In genomic region chr5:74166064-74166463, GRCh38 we compare ENCODE assay signal across 28 cellular contexts.
DNase-seq lines count a peak whose midpoint lies in the region; ATAC-seq, FAIRE-seq and TF ChIP-seq lines count a peak whose summit lies in the region.
"Had no signal": no experiment of that assay in that cellular context is flagged by ENCODE, and none has a peak within 500 bp of the region (broad histone marks: within the 10 kb centered on the region; RNA-seq: fewer than 3 reads in every experiment).

No MANE protein-coding gene starts in this region.

- H3K4me1 ChIP-seq in SK-N-SH (ENCODE audit: control insufficient read depth in 1 of 2, insufficient read depth in 2 of 2, low read depth in 1 of 2, low read length in 1 of 2) (peaks cover 11 to 14% of the 10 kb centered on the region in 2 experiments; a peak in 3 of 4 replicates), small intestine (ENCODE audit: control insufficient read depth in 2 of 2, insufficient read depth in 1 of 2, low read depth in 1 of 2, low read length in 1 of 2) (peaks cover 0 to 5% of the 10 kb centered on the region in 2 donors)

- CTCF ChIA-PET in SK-N-SH (lab: Yijun Ruan, JAX), result interaction anchor here (0.9 kb wide), 1 partner anchor 475 kb away, joined by 3 read pairs; the partner anchor contains the start of gene ENC1

- peak overlapping the region; percentile 3; the same call in 1 of the 2 replicates for H2AFZ ChIP-seq in SK-N-SH (ENCODE audit: low read depth)

- H3K4me2 ChIP-seq in SK-N-SH, result no peak overlapping the region

- FAIRE-seq in small intestine (lab: Jason Lieb, UNC), result no peak
- FAIRE-seq: HepG2, RCC 7860 had no signal

- no peak for ATAC-seq in SK-N-SH treated with all-trans-retinoic acid at 6 μM for 48 hours
- ATAC-seq: gastrocnemius medialis, HepG2, left ventricle myocardium superior, natural killer cell, right cardiac atrium had no signal

- peak overlapping the region; percentile 91 to 96; a peak in 3 of 4 replicates for H3K27ac ChIP-seq in SK-N-SH (ENCODE audit: low read depth in 2 of 2, low read length in 1 of 2)
- no peak overlapping the region for H3K27ac ChIP-seq in small intestine (ENCODE audit: low read depth in 1 of 2, low read length in 1 of 2)
- H3K27ac ChIP-seq: gastrocnemius medialis, ovary, transverse colon had no signal

- no peaks in the 10 kb centered on the region for H3K9me2 ChIP-seq in SK-N-SH

- peaks cover 2% of the 10 kb centered on the region for H3K27me3 Mint-ChIP-seq in brain

- no peaks in the 10 kb centered on the region for H3K9me3 Mint-ChIP-seq in brain
- H3K9me3 Mint-ChIP-seq: activated T-cell treated with anti-CD3 and anti-CD28 coated beads, Interleukin-2, amount 50 U/mL, for 24 hours; mesothelial cell of epicardium; natural killer cell; T-helper 1 cell treated with Interleukin-12 subunit alpha and Interleukin-12 subunit beta and Interleukin-4 antibody, amounts not matched to agents 30 μg/mL and 1 μg/mL, for 36 hours had no signal

- no peak for TF ChIP-seq RAD21 in SK-N-SH (IDR thresholded peaks at IDR 0.05; ENCODE audit: low read length)

- no peak for DNase-seq in SK-N-SH
- peak; percentile 38 for DNase-seq in foreskin melanocyte
- no peak for DNase-seq in SK-N-DZ (ENCODE audit: low spot score)
- DNase-seq in stimulated activated CD8-positive, alpha-beta memory T cell treated with anti-CD3 and anti-CD28 coated beads, Interleukin-4, amount 100 ng/mL, for 48 hours, result no peak
- no peak for DNase-seq in superior temporal gyrus (ENCODE audit: extremely low spot score)
- DNase-seq in small intestine, result no peak
- DNase-seq: activated CD4-positive, alpha-beta T cell treated with anti-CD3 and anti-CD28 coated beads for 4 hours; activated naive CD4-positive, alpha-beta T cell; activated T-cell treated with anti-CD3 and anti-CD28 coated beads, Interleukin-2, amount 50 U/mL, for 24 hours; amygdala; DMS53; gastrocnemius medialis; H7; hypothalamus; left ventricle myocardium superior; natural killer cell; NCI-H1092 treated with DMSO at 0.1 percent for 48 hours; NCI-H187 treated with DMSO at 0.1 percent for 48 hours; NCI-H69; ovary; right cardiac atrium; transverse colon had no signal

- POLR2A ChIA-PET in SK-N-SH (lab: Yijun Ruan, JAX), result no interaction called here

- H3K4me3 ChIP-seq in SK-N-SH (ENCODE audit: low read depth in 2 of 2, low read length in 1 of 2), result no peak overlapping the region
- H3K4me3 ChIP-seq in small intestine (ENCODE audit: low read depth in 1 of 2, low read length in 2 of 2), result no peak overlapping the region
- H3K4me3 ChIP-seq: gastrocnemius medialis, ovary, transverse colon had no signal

- WGBS in SK-N-SH (ENCODE audit: low lambda C conversion rate), result 78% methylated on average over 2 of the region's 2 CpGs
- 31 to 51% (median 36%) methylated on average over 2 of the region's 2 CpGs for WGBS in small intestine, 3 donors

- H3K9me3 ChIP-seq in SK-N-SH, result no peaks in the 10 kb centered on the region
- H3K9me3 ChIP-seq in small intestine (ENCODE audit: control insufficient read depth, low read depth), result no peaks in the 10 kb centered on the region
- H3K9me3 ChIP-seq: gastrocnemius medialis, ovary, transverse colon had no signal

- H3K36me3 ChIP-seq in SK-N-SH (replicated peaks in 1 of 2; ENCODE audit: control insufficient read depth in 1 of 2, insufficient read depth in 2 of 2, low read length in 1 of 2) (no peaks in the 10 kb centered on the region), small intestine (ENCODE audit: control insufficient read depth in 2 of 2, insufficient read depth in 2 of 2, low read length in 2 of 2) (no peaks in the 10 kb centered on the region)
- H3K36me3 ChIP-seq: gastrocnemius medialis, ovary, transverse colon had no signal

- no peaks in the 10 kb centered on the region for H3K36me3 Mint-ChIP-seq in brain
- H3K36me3 Mint-ChIP-seq: mesothelial cell of epicardium, natural killer cell had no signal

- H3F3A ChIP-seq in SK-N-SH (replicated peaks; ENCODE audit: insufficient read depth), result peaks cover 14% of the 10 kb centered on the region

- TF ChIP-seq CTCF in SK-N-SH (IDR thresholded peaks at IDR 0.05) (no peak), brain (conservative IDR thresholded peaks at IDR 0.05) (no peak)

- H3K9ac ChIP-seq in SK-N-SH, result no peak overlapping the region

- H3K27me3 ChIP-seq in SK-N-SH (ENCODE audit: insufficient read depth) (no peaks in the 10 kb centered on the region), small intestine (ENCODE audit: control insufficient read depth in 2 of 2, insufficient read depth in 2 of 2, low read length in 2 of 2) (no peaks in the 10 kb centered on the region)
- H3K27me3 ChIP-seq: gastrocnemius medialis, ovary, transverse colon had no signal

- H3K79me2 ChIP-seq in SK-N-SH (ENCODE audit: insufficient read depth), result no peaks in the 10 kb centered on the region

- H4K20me1 ChIP-seq in SK-N-SH (ENCODE audit: insufficient read depth), result no peaks in the 10 kb centered on the region

- H3K27ac Mint-ChIP-seq in brain, result peak overlapping the region in 3 of 5 experiments; percentile 2 to 54 (median 13)
- H3K27ac Mint-ChIP-seq: activated T-cell treated with anti-CD3 and anti-CD28 coated beads, Interleukin-2, amount 50 U/mL, for 24 hours; mesothelial cell of epicardium; natural killer cell; T-helper 1 cell treated with Interleukin-12 subunit alpha and Interleukin-12 subunit beta and Interleukin-4 antibody, amounts not matched to agents 30 μg/mL and 1 μg/mL, for 36 hours had no signal

- no peak for TF ChIP-seq EP300 in SK-N-SH (IDR thresholded peaks at IDR 0.05; ENCODE audit: borderline replicate concordance in 1 of 2, low read depth in 1 of 2, low read length in 1 of 2)

- peaks cover 70% of the 10 kb centered on the region for H3K4me1 Mint-ChIP-seq in brain
- H3K4me1 Mint-ChIP-seq: natural killer cell had no signal

- H3K4me3 Mint-ChIP-seq in brain, result no peak overlapping the region
- H3K4me3 Mint-ChIP-seq: activated T-cell treated with anti-CD3 and anti-CD28 coated beads, Interleukin-2, amount 50 U/mL, for 24 hours; mesothelial cell of epicardium; natural killer cell; T-helper 1 cell treated with Interleukin-12 subunit alpha and Interleukin-12 subunit beta and Interleukin-4 antibody, amounts not matched to agents 30 μg/mL and 1 μg/mL, for 36 hours had no signal

TF ChIP-seq in SK-N-SH, 30 proteins besides CTCF, POLR2A, EP300 and RAD21:
- TF ChIP-seq NRF1 (IDR thresholded peaks at IDR 0.05; ENCODE audit: low read depth, low read length) (no peak), EZH2phosphoT487 (IDR thresholded peaks at IDR 0.05; ENCODE audit: borderline replicate concordance, low read depth) (no peak), USF2 (IDR thresholded peaks at IDR 0.05; ENCODE audit: borderline replicate concordance, low read depth, low read length) (no peak), JUND (IDR thresholded peaks at IDR 0.05) (no peak), FOXM1 (IDR thresholded peaks at IDR 0.05; ENCODE audit: low read depth) (no peak), ELF1 (IDR thresholded peaks at IDR 0.05) (no peak), MEF2A (IDR thresholded peaks at IDR 0.05; ENCODE audit: borderline replicate concordance, low read depth) (no peak), RFX5 (IDR thresholded peaks at IDR 0.05; ENCODE audit: low read length) (no peak), FOXJ3 (CRISPR knock-in tag; IDR thresholded peaks at IDR 0.05) (no peak), SIN3A (IDR thresholded peaks at IDR 0.05; ENCODE audit: borderline replicate concordance, low read depth, low read length) (no peak)

TF ChIP-seq in SK-N-SH treated with all-trans-retinoic acid at 6 μM for 48 hours, 23 proteins besides CTCF, POLR2A, EP300 and RAD21:
- TF ChIP-seq RARB (CRISPR knock-in tag; IDR thresholded peaks at IDR 0.05), result no peak
- TF ChIP-seq ZNF565 (CRISPR knock-in tag; conservative IDR thresholded peaks at IDR 0.05; ENCODE audit: low read depth), result no peak
- TF ChIP-seq POU6F1 (CRISPR knock-in tag; IDR thresholded peaks at IDR 0.05; ENCODE audit: borderline replicate concordance, low read depth), result no peak
- no peak for TF ChIP-seq ZFP3 (CRISPR knock-in tag; IDR thresholded peaks at IDR 0.05)
- no peak for TF ChIP-seq ISL1 (CRISPR knock-in tag; IDR thresholded peaks at IDR 0.05)
- no peak for TF ChIP-seq BACH2 (CRISPR knock-in tag; IDR thresholded peaks at IDR 0.05; ENCODE audit: borderline replicate concordance)
- no peak for TF ChIP-seq GLIS3 (CRISPR knock-in tag; IDR thresholded peaks at IDR 0.05)
- no peak for TF ChIP-seq CSRNP3 (CRISPR knock-in tag; IDR thresholded peaks at IDR 0.05)
- no peak for TF ChIP-seq PPARA (CRISPR knock-in tag; IDR thresholded peaks at IDR 0.05; ENCODE audit: borderline replicate concordance)
- no peak for TF ChIP-seq SNAI2 (CRISPR knock-in tag; IDR thresholded peaks at IDR 0.05)
- no peak for TF ChIP-seq ESRRG (CRISPR knock-in tag; IDR thresholded peaks at IDR 0.05)

Comparison
In these comparisons a context has a peak if more than half of its experiments do, and no peak if none do; other contexts are left out.
1. H3K27ac ChIP-seq: peak in SK-N-SH (2 of 2); none in small intestine (0 of 2).